20 cellular contexts compared by ENCODE assay signal in the genomic region with DNA sequence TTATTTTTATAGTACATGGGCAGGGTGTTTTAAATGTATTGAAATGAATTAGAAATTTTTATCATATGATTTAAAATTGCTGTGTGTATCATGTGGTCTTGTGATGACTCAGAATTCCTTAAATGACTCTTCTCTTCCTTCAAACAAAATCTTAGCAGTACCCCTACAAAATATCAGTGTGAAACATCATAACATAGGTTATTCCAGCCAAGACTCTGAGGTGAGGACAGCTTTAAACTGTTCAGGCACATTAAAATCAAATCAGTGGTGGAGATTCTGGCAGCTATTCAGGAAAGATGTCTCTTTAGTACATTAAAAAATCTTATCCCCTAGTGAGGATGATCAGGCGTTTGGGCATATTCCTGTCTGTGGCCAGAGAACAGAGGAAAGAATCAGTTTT.
A peak's percentile ranks its signal among the peaks of the same experiment; 100 is the strongest.
DNase-seq lines count a peak whose midpoint lies in the region; ATAC-seq, FAIRE-seq and TF ChIP-seq lines count a peak whose summit lies in the region.
"Had no signal": no experiment of that assay in that cellular context is flagged by ENCODE, and none has a peak within 500 bp of the region (broad histone marks: within the 10 kb centered on the region; RNA-seq: fewer than 3 reads in every experiment).

No MANE protein-coding gene starts in this region.

- FAIRE-seq in astrocyte (lab: Jason Lieb, UNC) = no peak
- FAIRE-seq: A204.1, GM19239, urothelium cell line had no signal

- H3K79me2 ChIP-seq in astrocyte (ENCODE audit: insufficient read depth, low read length) = no peaks in the 10 kb centered on the region

- no peaks in the 10 kb centered on the region for H3K36me3 ChIP-seq in astrocyte (ENCODE audit: insufficient read depth, low read length)

- H3K9me3 ChIP-seq in astrocyte (ENCODE audit: insufficient read depth, low read depth, low read length) = no peaks in the 10 kb centered on the region
- H3K9me3 ChIP-seq in CD4-positive, alpha-beta T cell (ENCODE audit: control insufficient read depth, low read length) = no peaks in the 10 kb centered on the region

- H2AFZ ChIP-seq in astrocyte (ENCODE audit: low read depth, low read length) = no peak overlapping the region

- H3K27ac Mint-ChIP-seq in activated CD4-positive, alpha-beta T cell treated with anti-CD3 and anti-CD28 coated beads for 36 hours = no peak overlapping the region
- no peak overlapping the region for H3K27ac Mint-ChIP-seq in activated CD4-positive, alpha-beta T cell treated with anti-CD3 and anti-CD28 coated beads, Interleukin-2, amount 10 ng/mL, durations not matched to agents 7 days and 5 days
- H3K27ac Mint-ChIP-seq in astrocyte (ENCODE audit: unreplicated experiment) = peak overlapping the region; percentile 70
- peak overlapping the region; percentile 81 for H3K27ac Mint-ChIP-seq in osteocyte (ENCODE audit: unreplicated experiment)
- no peak overlapping the region for H3K27ac Mint-ChIP-seq in mesothelial cell of epicardium
- no peak overlapping the region for H3K27ac Mint-ChIP-seq in CD4-positive, alpha-beta T cell

- intact Hi-C loops in activated CD4-positive, alpha-beta T cell treated with anti-CD3 and anti-CD28 coated beads for 36 hours (cut with DNase I, micrococcal nuclease) = loop anchor here (5.0 to 10.0 kb wide), 2 partner anchors 171 to 191 kb away; no protein-coding TSS in a partner anchor
- intact Hi-C loops in CD4-positive, alpha-beta T cell (cut with DNase I, micrococcal nuclease) = no loop called here

- DNase-seq in activated CD4-positive, alpha-beta T cell treated with anti-CD3 and anti-CD28 coated beads for 36 hours = no peak
- DNase-seq in activated CD4-positive, alpha-beta T cell treated with anti-CD3 and anti-CD28 coated beads, Interleukin-2, amount 10 ng/mL, durations not matched to agents 7 days and 5 days = no peak
- DNase-seq in astrocyte (ENCODE audit: low read depth) (peak; percentile 38), osteocyte (ENCODE audit: extremely low spot score, unreplicated experiment) (no peak), mesothelial cell of epicardium (ENCODE audit: low spot score in 2 of 2, unreplicated experiment in 2 of 2) (no peak)
- no peak for DNase-seq in CD4-positive, alpha-beta T cell
- DNase-seq: activated CD4-positive, alpha-beta T cell treated with anti-CD3 and anti-CD28 coated beads, Interleukin-2, amount 50 U/mL, for 4 hours; amygdala; Calu3; effector CD4-positive, alpha-beta T cell; H7; left colon; OCI-M1; stimulated activated CD4-positive, alpha-beta T cell treated with anti-CD3 and anti-CD28 coated beads, Interleukin-15, amount 100 ng/mL, for 24 hours; T-cell had no signal

- peaks cover 40% of the 10 kb centered on the region for H3K4me1 ChIP-seq in astrocyte (ENCODE audit: insufficient read depth, low read length)

- TF ChIP-seq CTCF in astrocyte (IDR thresholded peaks at IDR 0.05; ENCODE audit: insufficient read depth, low read depth, low read length) (no peak), osteocyte (IDR thresholded peaks at IDR 0.05) (no peak), mesothelial cell of epicardium (IDR thresholded peaks at IDR 0.05; ENCODE audit: unreplicated experiment) (no peak)
- TF ChIP-seq CTCF in CD4-positive, alpha-beta T cell (IDR thresholded peaks at IDR 0.05) = no peak

- H3K9me3 Mint-ChIP-seq in activated CD4-positive, alpha-beta T cell treated with anti-CD3 and anti-CD28 coated beads for 36 hours (ENCODE audit: low read depth) = no peaks in the 10 kb centered on the region
- no peaks in the 10 kb centered on the region for H3K9me3 Mint-ChIP-seq in activated CD4-positive, alpha-beta T cell treated with anti-CD3 and anti-CD28 coated beads, Interleukin-2, amount 10 ng/mL, durations not matched to agents 7 days and 5 days
- H3K9me3 Mint-ChIP-seq in astrocyte (ENCODE audit: unreplicated experiment) (peaks cover 1% of the 10 kb centered on the region), osteocyte (ENCODE audit: unreplicated experiment) (no peaks in the 10 kb centered on the region), mesothelial cell of epicardium (no peaks in the 10 kb centered on the region)
- H3K9me3 Mint-ChIP-seq in CD4-positive, alpha-beta T cell = no peaks in the 10 kb centered on the region
- H3K9me3 Mint-ChIP-seq: T-cell had no signal

- H3K27ac ChIP-seq in astrocyte (ENCODE audit: low read depth, low read length) = peak overlapping the region; percentile 76
- H3K27ac ChIP-seq in CD4-positive, alpha-beta T cell (ENCODE audit: low read depth, low read length) = no peak overlapping the region

- H3K4me3 Mint-ChIP-seq in activated CD4-positive, alpha-beta T cell treated with anti-CD3 and anti-CD28 coated beads for 36 hours = no peak overlapping the region
- H3K4me3 Mint-ChIP-seq in activated CD4-positive, alpha-beta T cell treated with anti-CD3 and anti-CD28 coated beads, Interleukin-2, amount 10 ng/mL, durations not matched to agents 7 days and 5 days = no peak overlapping the region
- H3K4me3 Mint-ChIP-seq in astrocyte (ENCODE audit: unreplicated experiment) (no peak overlapping the region), osteocyte (ENCODE audit: unreplicated experiment) (no peak overlapping the region), mesothelial cell of epicardium (no peak overlapping the region)
- H3K4me3 Mint-ChIP-seq in CD4-positive, alpha-beta T cell = no peak overlapping the region
- H3K4me3 Mint-ChIP-seq: T-cell had no signal

- CTCF ChIA-PET in activated CD4-positive, alpha-beta T cell treated with anti-CD3 and anti-CD28 coated beads for 36 hours (lab: Charles Lee) = interaction anchor here (0.6 kb wide), 1 partner anchor 8 kb away, joined by 3 read pairs; no protein-coding TSS in a partner anchor
- CTCF ChIA-PET in activated CD4-positive, alpha-beta T cell treated with anti-CD3 and anti-CD28 coated beads, Interleukin-2, amount 10 ng/mL, durations not matched to agents 7 days and 5 days (lab: Charles Lee) = no interaction called here
- CTCF ChIA-PET in CD4-positive, alpha-beta T cell (lab: Charles Lee) = no interaction called here

- H3K9ac ChIP-seq in astrocyte (ENCODE audit: low read length) = peak overlapping the region; percentile 25

- H3K4me2 ChIP-seq in astrocyte (ENCODE audit: low read length) = no peak overlapping the region

- H3K36me3 Mint-ChIP-seq in activated CD4-positive, alpha-beta T cell treated with anti-CD3 and anti-CD28 coated beads for 36 hours (ENCODE audit: low read depth) = peaks cover 69% of the 10 kb centered on the region
- peaks cover 78% of the 10 kb centered on the region for H3K36me3 Mint-ChIP-seq in activated CD4-positive, alpha-beta T cell treated with anti-CD3 and anti-CD28 coated beads, Interleukin-2, amount 10 ng/mL, durations not matched to agents 7 days and 5 days (ENCODE audit: low read depth)
- H3K36me3 Mint-ChIP-seq in astrocyte (ENCODE audit: low read depth, unreplicated experiment) (peaks cover 6% of the 10 kb centered on the region), osteocyte (ENCODE audit: unreplicated experiment) (peaks cover 61% of the 10 kb centered on the region), mesothelial cell of epicardium (peaks cover 9% of the 10 kb centered on the region)
- peaks cover 93% of the 10 kb centered on the region for H3K36me3 Mint-ChIP-seq in CD4-positive, alpha-beta T cell (ENCODE audit: low read depth)

- peak; percentile 86 for ATAC-seq in activated CD4-positive, alpha-beta T cell treated with anti-CD3 and anti-CD28 coated beads for 36 hours
- ATAC-seq in HG03342 (IDR thresholded peaks at IDR 0.05; ENCODE audit: unreplicated experiment) = peak; percentile 60
- no peak for ATAC-seq in GM18511 (IDR thresholded peaks at IDR 0.05; ENCODE audit: unreplicated experiment)
- ATAC-seq in CD4-positive, alpha-beta T cell (ENCODE audit: poor library complexity) = no peak
- ATAC-seq: left colon had no signal

- H3K27me3 ChIP-seq in astrocyte (ENCODE audit: insufficient read depth, low read length) = no peaks in the 10 kb centered on the region
- H3K27me3 ChIP-seq in CD4-positive, alpha-beta T cell (ENCODE audit: control insufficient read depth, insufficient read depth, low read length) = no peaks in the 10 kb centered on the region

- H3K27me3 Mint-ChIP-seq in activated CD4-positive, alpha-beta T cell treated with anti-CD3 and anti-CD28 coated beads for 36 hours = no peaks in the 10 kb centered on the region
- no peaks in the 10 kb centered on the region for H3K27me3 Mint-ChIP-seq in activated CD4-positive, alpha-beta T cell treated with anti-CD3 and anti-CD28 coated beads, Interleukin-2, amount 10 ng/mL, durations not matched to agents 7 days and 5 days
- no peaks in the 10 kb centered on the region for H3K27me3 Mint-ChIP-seq in astrocyte (ENCODE audit: low read depth, unreplicated experiment)
- no peaks in the 10 kb centered on the region for H3K27me3 Mint-ChIP-seq in osteocyte (ENCODE audit: unreplicated experiment)
- H3K27me3 Mint-ChIP-seq in mesothelial cell of epicardium (ENCODE audit: low read depth) = no peaks in the 10 kb centered on the region
- no peaks in the 10 kb centered on the region for H3K27me3 Mint-ChIP-seq in CD4-positive, alpha-beta T cell
- H3K27me3 Mint-ChIP-seq: T-cell had no signal

- H4K20me1 ChIP-seq in astrocyte (ENCODE audit: insufficient read depth, low read length) = no peaks in the 10 kb centered on the region

- H3K4me1 Mint-ChIP-seq in activated CD4-positive, alpha-beta T cell treated with anti-CD3 and anti-CD28 coated beads for 36 hours = peaks cover 52% of the 10 kb centered on the region
- H3K4me1 Mint-ChIP-seq in activated CD4-positive, alpha-beta T cell treated with anti-CD3 and anti-CD28 coated beads, Interleukin-2, amount 10 ng/mL, durations not matched to agents 7 days and 5 days = peaks cover 32% of the 10 kb centered on the region
- H3K4me1 Mint-ChIP-seq in astrocyte (ENCODE audit: low read depth, unreplicated experiment) (peaks cover 53% of the 10 kb centered on the region), osteocyte (ENCODE audit: unreplicated experiment) (peaks cover 58% of the 10 kb centered on the region), mesothelial cell of epicardium (peaks cover 21% of the 10 kb centered on the region)
- H3K4me1 Mint-ChIP-seq in CD4-positive, alpha-beta T cell (ENCODE audit: low read depth) = peaks cover 54% of the 10 kb centered on the region

- no peak overlapping the region for H3K4me3 ChIP-seq in astrocyte (ENCODE audit: insufficient read depth, low read depth, low read length)

- POLR2A ChIA-PET in activated CD4-positive, alpha-beta T cell treated with anti-CD3 and anti-CD28 coated beads for 36 hours (lab: Charles Lee) = no interaction called here
- POLR2A ChIA-PET in activated CD4-positive, alpha-beta T cell treated with anti-CD3 and anti-CD28 coated beads, Interleukin-2, amount 10 ng/mL, durations not matched to agents 7 days and 5 days (lab: Charles Lee) = no interaction called here
- POLR2A ChIA-PET in CD4-positive, alpha-beta T cell (lab: Charles Lee) = interaction anchor here (0.8 kb wide), 1 partner anchor 58 kb away, joined by 3 read pairs; no protein-coding TSS in a partner anchor

Comparison
In these comparisons a context has a peak if more than half of its experiments do, and no peak if none do; other contexts are left out.
1. ATAC-seq: peak in activated CD4-positive, alpha-beta T cell treated with anti-CD3 and anti-CD28 coated beads for 36 hours (single experiment) and HG03342 (single experiment); none in GM18511 (single experiment) and CD4-positive, alpha-beta T cell (single experiment).
2. H3K27ac Mint-ChIP-seq: peak in astrocyte (single experiment) and osteocyte (single experiment); none in activated CD4-positive, alpha-beta T cell treated with anti-CD3 and anti-CD28 coated beads for 36 hours (single experiment), activated CD4-positive, alpha-beta T cell treated with anti-CD3 and anti-CD28 coated beads, Interleukin-2, amount 10 ng/mL, durations not matched to agents 7 days and 5 days (single experiment), mesothelial cell of epicardium (single experiment) and CD4-positive, alpha-beta T cell (single experiment).
3. intact Hi-C loops: an anchor here in activated CD4-positive, alpha-beta T cell treated with anti-CD3 and anti-CD28 coated beads for 36 hours (5.0 to 10.0 kb wide); none called in CD4-positive, alpha-beta T cell.